Comparison of ENCODE assay signal across 21 cellular contexts in the genomic region with DNA sequence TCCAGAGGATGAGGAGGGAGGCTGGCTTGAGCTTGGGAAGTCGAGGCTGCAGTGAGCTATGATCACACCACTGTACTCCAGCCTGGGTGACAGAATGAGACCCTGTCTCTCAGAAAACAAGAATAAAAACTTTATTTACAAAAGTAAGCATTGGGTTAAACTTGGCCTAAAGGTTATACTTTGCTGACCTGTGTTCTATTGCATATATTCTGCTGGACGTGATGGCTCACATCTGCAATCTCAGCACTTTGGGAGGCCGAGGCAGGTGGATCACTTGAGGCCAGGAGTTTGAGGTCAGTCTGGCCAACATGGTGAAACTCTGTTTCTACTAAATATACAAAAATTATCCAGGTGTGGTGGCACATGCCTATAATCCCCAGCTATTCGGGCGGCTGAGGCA. TPM values are rescaled to one million over a fixed set of nuclear protein-coding genes. Genes with fewer than 3 reads are reported as not detected.
A peak's percentile ranks its signal among the peaks of the same experiment; 100 is the strongest.
DNase-seq lines count a peak whose midpoint lies in the region; ATAC-seq and TF ChIP-seq lines count a peak whose summit lies in the region.
"Had no signal": no experiment of that assay in that cellular context is flagged by ENCODE, and none has a peak within 500 bp of the region (broad histone marks: within the 10 kb centered on the region; RNA-seq: fewer than 3 reads in every experiment).

No MANE protein-coding gene starts in this region.

- H3K4me1 ChIP-seq in naive thymus-derived CD4-positive, alpha-beta T cell (ENCODE audit: control insufficient read depth in 2 of 2, insufficient read depth in 2 of 2, low read length in 2 of 2), result peaks cover 37 to 43% of the 10 kb centered on the region in 2 donors

- CTCF ChIA-PET in naive thymus-derived CD4-positive, alpha-beta T cell (lab: Charles Lee), result interaction anchor here (0.6 to 4.0 kb wide), 6 partner anchors 12 to 1086 kb away, joined by 3 to 31 read pairs (median 5); no protein-coding TSS in a partner anchor

- H3K27me3 ChIP-seq in SU-DHL-6 (ENCODE audit: low read length), result no peaks in the 10 kb centered on the region
- no peaks in the 10 kb centered on the region for H3K27me3 ChIP-seq in naive thymus-derived CD4-positive, alpha-beta T cell (ENCODE audit: control insufficient read depth in 2 of 2, insufficient read depth in 2 of 2, low read length in 2 of 2)

- TF ChIP-seq CTCF in SU-DHL-6 (IDR thresholded peaks at IDR 0.05; ENCODE audit: insufficient read depth, low read length, poor library complexity, severe bottlenecking), result no peak

- peak overlapping the region; percentile 76 for H3K27ac Mint-ChIP-seq in activated naive CD4-positive, alpha-beta T cell treated with anti-CD3 and anti-CD28 coated beads, Interleukin-2, amount 50 U/mL, for 24 hours
- H3K27ac Mint-ChIP-seq in activated naive CD4-positive, alpha-beta T cell treated with anti-CD3 and anti-CD28 coated beads, Interleukin-2, amount 50 U/mL, for 72 hours, result no peak overlapping the region
- peak overlapping the region in 7 of 9 donors; percentile 64 to 97 (median 84) for H3K27ac Mint-ChIP-seq in naive thymus-derived CD4-positive, alpha-beta T cell

- H3K4me3 ChIP-seq in SU-DHL-6 (ENCODE audit: insufficient read depth, low read length, poor library complexity, severe bottlenecking), result no peak overlapping the region
- no peak overlapping the region for H3K4me3 ChIP-seq in naive thymus-derived CD4-positive, alpha-beta T cell (ENCODE audit: low read length)
- H3K4me3 ChIP-seq: GM23248 had no signal

- POLR2A ChIA-PET in naive thymus-derived CD4-positive, alpha-beta T cell (lab: Charles Lee), result interaction anchor here (0.6 to 2.7 kb wide), 4 partner anchors 8 to 1374 kb away, joined by 3 to 13 read pairs (median 7); no protein-coding TSS in a partner anchor

- H3K36me3 ChIP-seq in SU-DHL-6 (ENCODE audit: low read length), result no peaks in the 10 kb centered on the region
- no peaks in the 10 kb centered on the region for H3K36me3 ChIP-seq in naive thymus-derived CD4-positive, alpha-beta T cell (ENCODE audit: control insufficient read depth in 2 of 3, insufficient read depth in 3 of 3, low read length in 3 of 3)

- no peaks in the 10 kb centered on the region for H3K36me3 Mint-ChIP-seq in activated naive CD4-positive, alpha-beta T cell treated with anti-CD3 and anti-CD28 coated beads, Interleukin-2, amount 50 U/mL, for 24 hours
- no peaks in the 10 kb centered on the region for H3K36me3 Mint-ChIP-seq in activated naive CD4-positive, alpha-beta T cell treated with anti-CD3 and anti-CD28 coated beads, Interleukin-2, amount 50 U/mL, for 72 hours
- H3K36me3 Mint-ChIP-seq in naive thymus-derived CD4-positive, alpha-beta T cell, result peaks cover 0 to 6% (median 0%) of the 10 kb centered on the region in 5 donors

- no peak overlapping the region for H3K4me2 ChIP-seq in SU-DHL-6 (ENCODE audit: low read depth, low read length, poor library complexity, severe bottlenecking)
- H3K4me2 ChIP-seq: SK-N-SH had no signal

- no peak overlapping the region for H3K9ac ChIP-seq in SU-DHL-6 (ENCODE audit: low read length)
- H3K9ac ChIP-seq: GM23248, KMS-11, SK-N-SH had no signal

- no peak for DNase-seq in activated naive CD4-positive, alpha-beta T cell treated with anti-CD3 and anti-CD28 coated beads, Interleukin-2, amount 50 U/mL, for 72 hours (ENCODE audit: low spot score in 2 of 2)
- DNase-seq in naive thymus-derived CD4-positive, alpha-beta T cell, result no peak
- DNase-seq in OCI-M2 (lab: John Stamatoyannopoulos, UW; ENCODE audit: unreplicated experiment) (no peak), GM19238 (ENCODE audit: insufficient read length, low spot score) (no peak), amygdala (lab: John Stamatoyannopoulos, UW) (no peak)
- DNase-seq: 8988T, COR-L47, DMS153, GM23248, NCI-H1048, NCI-H1436 treated with DMSO at 0.1 percent for 48 hours, NCI-H2081, NCI-H510A, NCI-H82, SHP77, SK-N-SH had no signal

- peaks cover 60% of the 10 kb centered on the region for H3K4me1 Mint-ChIP-seq in activated naive CD4-positive, alpha-beta T cell treated with anti-CD3 and anti-CD28 coated beads, Interleukin-2, amount 50 U/mL, for 24 hours
- peaks cover 34 to 73% (median 57%) of the 10 kb centered on the region in 7 donors for H3K4me1 Mint-ChIP-seq in naive thymus-derived CD4-positive, alpha-beta T cell

- H3K9me3 Mint-ChIP-seq in activated naive CD4-positive, alpha-beta T cell treated with anti-CD3 and anti-CD28 coated beads, Interleukin-2, amount 50 U/mL, for 24 hours, result no peaks in the 10 kb centered on the region
- no peaks in the 10 kb centered on the region for H3K9me3 Mint-ChIP-seq in activated naive CD4-positive, alpha-beta T cell treated with anti-CD3 and anti-CD28 coated beads, Interleukin-2, amount 50 U/mL, for 72 hours
- H3K9me3 Mint-ChIP-seq in naive thymus-derived CD4-positive, alpha-beta T cell, result peaks cover 0 to 2% (median 0%) of the 10 kb centered on the region in 11 donors

- ATAC-seq in activated naive CD4-positive, alpha-beta T cell treated with anti-CD3 and anti-CD28 coated beads, Interleukin-2, amount 50 U/mL, for 72 hours, result no peak
- no peak for ATAC-seq in naive thymus-derived CD4-positive, alpha-beta T cell
- no peak for ATAC-seq in HG02678 (IDR thresholded peaks at IDR 0.05; ENCODE audit: unreplicated experiment)

- peaks cover 82% of the 10 kb centered on the region for H3F3A ChIP-seq in SU-DHL-6 (ENCODE audit: insufficient read depth)

- no peaks in the 10 kb centered on the region for H3K27me3 Mint-ChIP-seq in activated naive CD4-positive, alpha-beta T cell treated with anti-CD3 and anti-CD28 coated beads, Interleukin-2, amount 50 U/mL, for 24 hours
- peaks cover 0 to 7% (median 0%) of the 10 kb centered on the region in 5 donors for H3K27me3 Mint-ChIP-seq in naive thymus-derived CD4-positive, alpha-beta T cell

- H2AFZ ChIP-seq in SU-DHL-6 (ENCODE audit: low read depth, low read length, severe bottlenecking), result no peak overlapping the region
- H2AFZ ChIP-seq: GM23248 had no signal

- H3K4me3 Mint-ChIP-seq in activated naive CD4-positive, alpha-beta T cell treated with anti-CD3 and anti-CD28 coated beads, Interleukin-2, amount 50 U/mL, for 24 hours, result no peak overlapping the region
- peak overlapping the region in 5 of 10 donors; percentile 28 to 61 (median 47) for H3K4me3 Mint-ChIP-seq in naive thymus-derived CD4-positive, alpha-beta T cell

- H3K9me3 ChIP-seq in SU-DHL-6 (ENCODE audit: insufficient read depth, low read length), result no peaks in the 10 kb centered on the region
- H3K9me3 ChIP-seq in naive thymus-derived CD4-positive, alpha-beta T cell (ENCODE audit: control insufficient read depth in 2 of 3, low read length in 3 of 3), result no peaks in the 10 kb centered on the region
- H3K9me3 ChIP-seq: SK-N-SH had no signal

- no peaks in the 10 kb centered on the region for H3K79me2 ChIP-seq in SU-DHL-6 (ENCODE audit: insufficient read depth, low read length)

- no peaks in the 10 kb centered on the region for H3K9me2 ChIP-seq in SU-DHL-6 (replicated peaks; ENCODE audit: insufficient read depth, low read length)
- H3K9me2 ChIP-seq: SK-N-SH had no signal

- peak overlapping the region; percentile 57 for H3K27ac ChIP-seq in SU-DHL-6 (ENCODE audit: low read depth, low read length)
- no peak overlapping the region for H3K27ac ChIP-seq in naive thymus-derived CD4-positive, alpha-beta T cell (ENCODE audit: low read depth, low read length)
- H3K27ac ChIP-seq: C4-2B, GM23248, KMS-11 had no signal

- intact Hi-C loops in naive thymus-derived CD4-positive, alpha-beta T cell (cut with micrococcal nuclease), result loop anchor here in 1 of 2 donors (10.0 kb wide), 1 partner anchor 607 kb away; a partner anchor contains a TSS

- H4K20me1 ChIP-seq in SU-DHL-6 (ENCODE audit: low read depth, low read length), result no peaks in the 10 kb centered on the region

RNA-seq across cellular contexts. Expression of a gene that starts 6.6 kb away (rescaled TPM):
- total RNA-seq in activated naive CD4-positive, alpha-beta T cell treated with anti-CD3 and anti-CD28 coated beads, Interleukin-2, amount 50 U/mL, for 72 hours, result 10 to 100 TPM; 30.1 to 36.0 TPM
- 100 to 1,000 TPM in 4 of 5 experiments, 10 to 100 TPM in 1; 53.0 to 132 (median 130) TPM for total RNA-seq in naive thymus-derived CD4-positive, alpha-beta T cell
- 10 to 100 TPM in 1 of 2 donors, 1 to 10 TPM in 1; 3.9 to 14.4 TPM for polyA plus RNA-seq in naive thymus-derived CD4-positive, alpha-beta T cell

RNA-seq across cellular contexts. Expression of a gene that starts 47.9 kb away (rescaled TPM):
- total RNA-seq in activated naive CD4-positive, alpha-beta T cell treated with anti-CD3 and anti-CD28 coated beads, Interleukin-2, amount 50 U/mL, for 72 hours, result 1 to 10 TPM; 3.6 TPM
- 1 to 10 TPM in 4 of 5 experiments, under 1 TPM in 1; 0.89 to 9.9 (median 3.9) TPM for total RNA-seq in naive thymus-derived CD4-positive, alpha-beta T cell
- polyA plus RNA-seq in naive thymus-derived CD4-positive, alpha-beta T cell, result under 1 TPM; 0.29 to 0.71 TPM

Comparison
In these comparisons a context has a peak if more than half of its experiments do, and no peak if none do; other contexts are left out.
1. H3K27ac Mint-ChIP-seq: peak in activated naive CD4-positive, alpha-beta T cell treated with anti-CD3 and anti-CD28 coated beads, Interleukin-2, amount 50 U/mL, for 24 hours (single experiment) and naive thymus-derived CD4-positive, alpha-beta T cell (7 of 9); none in activated naive CD4-positive, alpha-beta T cell treated with anti-CD3 and anti-CD28 coated beads, Interleukin-2, amount 50 U/mL, for 72 hours (0 of 2).